In genomic region chr22:49867303-49868250, GRCh38 we compare ENCODE assay signal across 1 cellular context.
A peak's percentile ranks its signal among the peaks of the same experiment; 100 is the strongest.
TF ChIP-seq lines count a peak whose summit lies in the region.

No MANE protein-coding gene starts in this region.

TF ChIP-seq in HepG2, 621 proteins besides CTCF, POLR2A, EP300 and RAD21 (continued from another document and continues in another):
- TF ChIP-seq, protein P1, sequence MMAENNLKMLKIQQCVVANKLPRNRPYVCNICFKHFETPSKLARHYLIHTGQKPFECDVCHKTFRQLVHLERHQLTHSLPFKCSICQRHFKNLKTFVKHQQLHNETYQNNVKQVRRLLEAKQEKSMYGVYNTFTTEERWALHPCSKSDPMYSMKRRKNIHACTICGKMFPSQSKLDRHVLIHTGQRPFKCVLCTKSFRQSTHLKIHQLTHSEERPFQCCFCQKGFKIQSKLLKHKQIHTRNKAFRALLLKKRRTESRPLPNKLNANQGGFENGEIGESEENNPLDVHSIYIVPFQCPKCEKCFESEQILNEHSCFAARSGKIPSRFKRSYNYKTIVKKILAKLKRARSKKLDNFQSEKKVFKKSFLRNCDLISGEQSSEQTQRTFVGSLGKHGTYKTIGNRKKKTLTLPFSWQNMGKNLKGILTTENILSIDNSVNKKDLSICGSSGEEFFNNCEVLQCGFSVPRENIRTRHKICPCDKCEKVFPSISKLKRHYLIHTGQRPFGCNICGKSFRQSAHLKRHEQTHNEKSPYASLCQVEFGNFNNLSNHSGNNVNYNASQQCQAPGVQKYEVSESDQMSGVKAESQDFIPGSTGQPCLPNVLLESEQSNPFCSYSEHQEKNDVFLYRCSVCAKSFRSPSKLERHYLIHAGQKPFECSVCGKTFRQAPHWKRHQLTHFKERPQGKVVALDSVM (CRISPR knock-in tag; IDR thresholded peaks at IDR 0.05): no peak
- TF ChIP-seq TBX2 (CRISPR knock-in tag; IDR thresholded peaks at IDR 0.05; ENCODE audit: borderline replicate concordance) (peak; percentile 78; the same call in 1 of the 2 replicates), FOXA1 (IDR thresholded peaks at IDR 0.05) (no peak), FOXA1 (CRISPR knock-in tag; IDR thresholded peaks at IDR 0.05) (peak; percentile 25; the same call in 1 of the 2 replicates), THAP8 (CRISPR knock-in tag; IDR thresholded peaks at IDR 0.05; ENCODE audit: borderline replicate concordance) (no peak), MEIS1 (CRISPR knock-in tag; IDR thresholded peaks at IDR 0.05; ENCODE audit: borderline replicate concordance) (no peak), ZNF224 (CRISPR knock-in tag; IDR thresholded peaks at IDR 0.05) (no peak), ZNF24 (IDR thresholded peaks at IDR 0.05) (no peak), ZNF781 (CRISPR knock-in tag; IDR thresholded peaks at IDR 0.05; ENCODE audit: borderline replicate concordance, not compliant biosample characterization) (no peak), ZNF20 (CRISPR knock-in tag; IDR thresholded peaks at IDR 0.05) (no peak), PHF21A (CRISPR knock-in tag; IDR thresholded peaks at IDR 0.05) (peak; percentile 69), AKAP8 (CRISPR knock-in tag; IDR thresholded peaks at IDR 0.05) (no peak), SOX6 (IDR thresholded peaks at IDR 0.05) (no peak), SOX6 (CRISPR knock-in tag; IDR thresholded peaks at IDR 0.05) (peak; percentile 36; the same call in 1 of the 2 replicates), ZBTB38 (CRISPR knock-in tag; IDR thresholded peaks at IDR 0.05) (peak; percentile 93), ZUFSP (CRISPR knock-in tag; IDR thresholded peaks at IDR 0.05; ENCODE audit: borderline replicate concordance) (no peak), KDM1A (CRISPR knock-in tag; IDR thresholded peaks at IDR 0.05) (no peak), RBFOX2 (IDR thresholded peaks at IDR 0.05; ENCODE audit: low read depth, low read length) (no peak), ZFP90 (CRISPR knock-in tag; IDR thresholded peaks at IDR 0.05; ENCODE audit: borderline replicate concordance) (0 out of 2 replicates have a peak, but pooled peaks have one; percentile 25), ZNF768 (CRISPR knock-in tag; IDR thresholded peaks at IDR 0.05) (no peak), ZNF562 (CRISPR knock-in tag; IDR thresholded peaks at IDR 0.05; ENCODE audit: borderline replicate concordance) (no peak), ZSCAN12 (CRISPR knock-in tag; IDR thresholded peaks at IDR 0.05) (no peak), ZNF501 (CRISPR knock-in tag; IDR thresholded peaks at IDR 0.05) (peak; percentile 33), SAP130 (CRISPR knock-in tag; IDR thresholded peaks at IDR 0.05; ENCODE audit: low read depth) (peak; percentile 26; the same call in 1 of the 2 replicates), ZBTB33 (CRISPR knock-in tag; IDR thresholded peaks at IDR 0.05) (peak; percentile 87), SALL1 (CRISPR knock-in tag; IDR thresholded peaks at IDR 0.05) (peak; percentile 53), KDM6A (CRISPR knock-in tag; IDR thresholded peaks at IDR 0.05; ENCODE audit: low read depth) (0 out of 2 replicates have a peak, but pooled peaks have one; percentile 28), GATA4 (IDR thresholded peaks at IDR 0.05; ENCODE audit: borderline replicate concordance, low read depth) (no peak), ZNF790 (CRISPR knock-in tag; IDR thresholded peaks at IDR 0.05; ENCODE audit: borderline replicate concordance) (no peak), ZGPAT (CRISPR knock-in tag; IDR thresholded peaks at IDR 0.05) (0 out of 2 replicates have a peak, but pooled peaks have one; percentile 24), EED (CRISPR knock-in tag; IDR thresholded peaks at IDR 0.05) (no peak), NR3C1 (CRISPR knock-in tag; IDR thresholded peaks at IDR 0.05) (no peak), E2F2 (CRISPR knock-in tag; IDR thresholded peaks at IDR 0.05; ENCODE audit: borderline replicate concordance) (no peak), ZNF331 (CRISPR knock-in tag; IDR thresholded peaks at IDR 0.05) (0 out of 2 replicates have a peak, but pooled peaks have one; percentile 30), TCF7 (IDR thresholded peaks at IDR 0.05; ENCODE audit: low read depth) (no peak), ZNF639 (CRISPR knock-in tag; conservative IDR thresholded peaks at IDR 0.05) (no peak), ARID2 (CRISPR knock-in tag; IDR thresholded peaks at IDR 0.05; ENCODE audit: borderline replicate concordance) (no peak), POGK (CRISPR knock-in tag; conservative IDR thresholded peaks at IDR 0.05) (no peak), TBX3 (IDR thresholded peaks at IDR 0.05; ENCODE audit: borderline replicate concordance) (peak; percentile 70; the same call in 1 of the 2 replicates), ZNF101 (CRISPR knock-in tag; IDR thresholded peaks at IDR 0.05; ENCODE audit: borderline replicate concordance, low read depth) (no peak), ZFY (CRISPR knock-in tag; IDR thresholded peaks at IDR 0.05) (peak; percentile 70)
- TF ChIP-seq, protein P2, sequence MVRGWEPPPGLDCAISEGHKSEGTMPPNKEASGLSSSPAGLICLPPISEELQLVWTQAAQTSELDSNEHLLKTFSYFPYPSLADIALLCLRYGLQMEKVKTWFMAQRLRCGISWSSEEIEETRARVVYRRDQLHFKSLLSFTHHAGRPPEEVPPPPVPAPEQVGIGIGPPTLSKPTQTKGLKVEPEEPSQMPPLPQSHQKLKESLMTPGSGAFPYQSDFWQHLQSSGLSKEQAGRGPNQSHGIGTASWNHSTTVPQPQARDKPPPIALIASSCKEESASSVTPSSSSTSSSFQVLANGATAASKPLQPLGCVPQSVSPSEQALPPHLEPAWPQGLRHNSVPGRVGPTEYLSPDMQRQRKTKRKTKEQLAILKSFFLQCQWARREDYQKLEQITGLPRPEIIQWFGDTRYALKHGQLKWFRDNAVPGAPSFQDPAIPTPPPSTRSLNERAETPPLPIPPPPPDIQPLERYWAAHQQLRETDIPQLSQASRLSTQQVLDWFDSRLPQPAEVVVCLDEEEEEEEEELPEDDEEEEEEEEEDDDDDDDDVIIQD (CRISPR knock-in tag; IDR thresholded peaks at IDR 0.05; ENCODE audit: low read depth): peak; percentile 36; the same call in 1 of the 2 replicates
- TF ChIP-seq, protein P3, sequence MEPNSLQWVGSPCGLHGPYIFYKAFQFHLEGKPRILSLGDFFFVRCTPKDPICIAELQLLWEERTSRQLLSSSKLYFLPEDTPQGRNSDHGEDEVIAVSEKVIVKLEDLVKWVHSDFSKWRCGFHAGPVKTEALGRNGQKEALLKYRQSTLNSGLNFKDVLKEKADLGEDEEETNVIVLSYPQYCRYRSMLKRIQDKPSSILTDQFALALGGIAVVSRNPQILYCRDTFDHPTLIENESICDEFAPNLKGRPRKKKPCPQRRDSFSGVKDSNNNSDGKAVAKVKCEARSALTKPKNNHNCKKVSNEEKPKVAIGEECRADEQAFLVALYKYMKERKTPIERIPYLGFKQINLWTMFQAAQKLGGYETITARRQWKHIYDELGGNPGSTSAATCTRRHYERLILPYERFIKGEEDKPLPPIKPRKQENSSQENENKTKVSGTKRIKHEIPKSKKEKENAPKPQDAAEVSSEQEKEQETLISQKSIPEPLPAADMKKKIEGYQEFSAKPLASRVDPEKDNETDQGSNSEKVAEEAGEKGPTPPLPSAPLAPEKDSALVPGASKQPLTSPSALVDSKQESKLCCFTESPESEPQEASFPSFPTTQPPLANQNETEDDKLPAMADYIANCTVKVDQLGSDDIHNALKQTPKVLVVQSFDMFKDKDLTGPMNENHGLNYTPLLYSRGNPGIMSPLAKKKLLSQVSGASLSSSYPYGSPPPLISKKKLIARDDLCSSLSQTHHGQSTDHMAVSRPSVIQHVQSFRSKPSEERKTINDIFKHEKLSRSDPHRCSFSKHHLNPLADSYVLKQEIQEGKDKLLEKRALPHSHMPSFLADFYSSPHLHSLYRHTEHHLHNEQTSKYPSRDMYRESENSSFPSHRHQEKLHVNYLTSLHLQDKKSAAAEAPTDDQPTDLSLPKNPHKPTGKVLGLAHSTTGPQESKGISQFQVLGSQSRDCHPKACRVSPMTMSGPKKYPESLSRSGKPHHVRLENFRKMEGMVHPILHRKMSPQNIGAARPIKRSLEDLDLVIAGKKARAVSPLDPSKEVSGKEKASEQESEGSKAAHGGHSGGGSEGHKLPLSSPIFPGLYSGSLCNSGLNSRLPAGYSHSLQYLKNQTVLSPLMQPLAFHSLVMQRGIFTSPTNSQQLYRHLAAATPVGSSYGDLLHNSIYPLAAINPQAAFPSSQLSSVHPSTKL (CRISPR knock-in tag; IDR thresholded peaks at IDR 0.05): peak; percentile 19; the same call in 1 of the 2 replicates
- TF ChIP-seq, protein P4, sequence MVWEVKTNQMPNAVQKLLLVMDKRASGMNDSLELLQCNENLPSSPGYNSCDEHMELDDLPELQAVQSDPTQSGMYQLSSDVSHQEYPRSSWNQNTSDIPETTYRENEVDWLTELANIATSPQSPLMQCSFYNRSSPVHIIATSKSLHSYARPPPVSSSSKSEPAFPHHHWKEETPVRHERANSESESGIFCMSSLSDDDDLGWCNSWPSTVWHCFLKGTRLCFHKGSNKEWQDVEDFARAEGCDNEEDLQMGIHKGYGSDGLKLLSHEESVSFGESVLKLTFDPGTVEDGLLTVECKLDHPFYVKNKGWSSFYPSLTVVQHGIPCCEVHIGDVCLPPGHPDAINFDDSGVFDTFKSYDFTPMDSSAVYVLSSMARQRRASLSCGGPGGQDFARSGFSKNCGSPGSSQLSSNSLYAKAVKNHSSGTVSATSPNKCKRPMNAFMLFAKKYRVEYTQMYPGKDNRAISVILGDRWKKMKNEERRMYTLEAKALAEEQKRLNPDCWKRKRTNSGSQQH (CRISPR knock-in tag; IDR thresholded peaks at IDR 0.05; ENCODE audit: low read depth): no peak; the same call in 1 of the 2 replicates
